ENCODE assay signal across 22 cellular contexts in genomic region chr15:68417051-68417450, GRCh38. TPM values are rescaled to one million over a fixed set of nuclear protein-coding genes. Genes with fewer than 3 reads are reported as not detected.
DNase-seq lines count a peak whose midpoint lies in the region; ATAC-seq, FAIRE-seq and TF ChIP-seq lines count a peak whose summit lies in the region.
"Had no signal": no experiment of that assay in that cellular context is flagged by ENCODE, and none has a peak within 500 bp of the region (broad histone marks: within the 10 kb centered on the region; RNA-seq: fewer than 3 reads in every experiment).

No MANE protein-coding gene starts in this region.

- H3K4me1 ChIP-seq in right cardiac atrium (ENCODE audit: control insufficient read depth, insufficient read depth, low read length) (peaks cover 10% of the 10 kb centered on the region), astrocyte (ENCODE audit: insufficient read depth, low read length) (peaks cover 39% of the 10 kb centered on the region), uterus (peaks cover 30 to 42% of the 10 kb centered on the region in 2 donors)

- H3K79me2 ChIP-seq in astrocyte (ENCODE audit: insufficient read depth, low read length): peaks cover 92% of the 10 kb centered on the region

- no peak overlapping the region for H3K9ac ChIP-seq in astrocyte (ENCODE audit: low read length)
- H3K9ac ChIP-seq: BLaER1 had no signal

- H3K4me2 ChIP-seq in astrocyte (ENCODE audit: low read length): no peak overlapping the region
- H3K4me2 ChIP-seq: BLaER1, PC-9 had no signal

- H3K36me3 ChIP-seq in astrocyte (ENCODE audit: insufficient read depth, low read length) (no peaks in the 10 kb centered on the region), uterus (no peaks in the 10 kb centered on the region)
- H3K36me3 ChIP-seq: BLaER1 had no signal

- H3K4me1 Mint-ChIP-seq in astrocyte (ENCODE audit: low read depth, unreplicated experiment): peaks cover 59% of the 10 kb centered on the region

- intact Hi-C loops in cardiac septum (cut with DNase I) (no loop called here), right cardiac atrium (cut with DNase I) (no loop called here), uterus (cut with DNase I; ENCODE audit: low total_unique reads) (no loop called here), left colon (cut with DNase I, micrococcal nuclease) (no loop called here)

- TF ChIP-seq POLR2A in uterus (IDR thresholded peaks at IDR 0.05): no peak

- DNase-seq in cardiac septum (ENCODE audit: low spot score) (peak; percentile 22), right cardiac atrium (no peak), astrocyte (ENCODE audit: low read depth) (no peak), islet precursor cell (peak; percentile 7), uterus (peak in 1 of 2 donors; percentile 5), cerebellar nuclear complex (lab: John Stamatoyannopoulos, UW) (no peak), NK-92 (lab: John Stamatoyannopoulos, UW; ENCODE audit: unreplicated experiment) (no peak), left colon (no peak)
- DNase-seq: DMS53, EL, GOT3, MM.1S, NCI-H1092, NCI-H1436 treated with DMSO at 0.1 percent for 48 hours, NCI-H2029 treated with DMSO at 0.1 percent for 48 hours, NCI-H2171, NCI-H526, PC-9 had no signal

- H3K4me3 ChIP-seq in right cardiac atrium (ENCODE audit: low read length) (no peak overlapping the region), astrocyte (ENCODE audit: insufficient read depth, low read depth, low read length) (no peak overlapping the region), uterus (no peak overlapping the region)
- H3K4me3 ChIP-seq: BLaER1, GM12878, PC-9 had no signal

- no peaks in the 10 kb centered on the region for H3K9me3 Mint-ChIP-seq in astrocyte (ENCODE audit: unreplicated experiment)
- H3K9me3 Mint-ChIP-seq: CD8-positive, alpha-beta T cell had no signal

- TF ChIP-seq CTCF in astrocyte (IDR thresholded peaks at IDR 0.05; ENCODE audit: insufficient read depth, low read depth, low read length): no peak
- no peak for TF ChIP-seq CTCF in uterus (IDR thresholded peaks at IDR 0.05)

- H3K27me3 Mint-ChIP-seq in astrocyte (ENCODE audit: low read depth, unreplicated experiment): peaks cover 3% of the 10 kb centered on the region

- H3K27ac ChIP-seq in right cardiac atrium (ENCODE audit: low read length) (no peak overlapping the region), astrocyte (ENCODE audit: low read depth, low read length) (no peak overlapping the region), uterus (peak overlapping the region; percentile 89 to 95)
- H3K27ac ChIP-seq: BLaER1, PC-9, RWPE1 had no signal

- no peak for FAIRE-seq in astrocyte (lab: Jason Lieb, UNC)
- FAIRE-seq: GM12878 had no signal

- ATAC-seq in right cardiac atrium (no peak), left colon (no peak)
- ATAC-seq: CD8-positive, alpha-beta T cell; GM12878 had no signal

- H4K20me1 ChIP-seq in astrocyte (ENCODE audit: insufficient read depth, low read length): peaks cover 95% of the 10 kb centered on the region
- H4K20me1 ChIP-seq: BLaER1 had no signal

- peaks cover 43% of the 10 kb centered on the region for H3K36me3 Mint-ChIP-seq in astrocyte (ENCODE audit: low read depth, unreplicated experiment)
- H3K36me3 Mint-ChIP-seq: CD8-positive, alpha-beta T cell had no signal

- H2AFZ ChIP-seq in astrocyte (ENCODE audit: low read depth, low read length): no peak overlapping the region
- H2AFZ ChIP-seq: PC-9 had no signal

- WGBS in right cardiac atrium: 83% methylated on average over 3 of the region's 3 CpGs

- H3K27me3 ChIP-seq in right cardiac atrium (ENCODE audit: control insufficient read depth, insufficient read depth) (no peaks in the 10 kb centered on the region), astrocyte (ENCODE audit: insufficient read depth, low read length) (no peaks in the 10 kb centered on the region), uterus (no peaks in the 10 kb centered on the region)
- H3K27me3 ChIP-seq: BLaER1 had no signal

- H3K9me3 ChIP-seq in right cardiac atrium (ENCODE audit: control insufficient read depth, low read length): no peaks in the 10 kb centered on the region
- H3K9me3 ChIP-seq in astrocyte (ENCODE audit: insufficient read depth, low read depth, low read length): no peaks in the 10 kb centered on the region
- H3K9me3 ChIP-seq in uterus: no peaks in the 10 kb centered on the region
- H3K9me3 ChIP-seq: BLaER1 had no signal

- no peak overlapping the region for H3K4me3 Mint-ChIP-seq in astrocyte (ENCODE audit: unreplicated experiment)
- H3K4me3 Mint-ChIP-seq: CD8-positive, alpha-beta T cell had no signal

- peak overlapping the region; percentile 79 for H3K27ac Mint-ChIP-seq in astrocyte (ENCODE audit: unreplicated experiment)
- H3K27ac Mint-ChIP-seq: CD8-positive, alpha-beta T cell had no signal

RNA-seq across cellular contexts. Expression of gene ITGA11, which starts 14.9 kb away (rescaled TPM):
- total RNA-seq in cardiac septum: 9.3 TPM
- 10 to 100 TPM; 20.1 to 34.0 (median 21.2) TPM for total RNA-seq in right cardiac atrium
- 11.6 TPM for polyA plus RNA-seq in right cardiac atrium
- total RNA-seq in astrocyte: 193 and 369 TPM in 2 replicates
- total RNA-seq in uterus: 100 to 1,000 TPM in 1 of 4 donors, 10 to 100 TPM in 3; 37.3 to 106 (median 61.1) TPM
- total RNA-seq in left colon: 1 to 10 TPM; 1.4 to 2.4 TPM
- total RNA-seq: CD8-positive, alpha-beta T cell had no signal

Comparison
In these comparisons a context has a peak if more than half of its experiments do, and no peak if none do; other contexts are left out.
1. DNase-seq: peak in cardiac septum (single experiment) and islet precursor cell (single experiment); none in right cardiac atrium (0 of 3), astrocyte (single experiment), cerebellar nuclear complex (0 of 2), NK-92 (single experiment) and left colon (0 of 2).
2. H3K27ac ChIP-seq: peak in uterus (2 of 2); none in right cardiac atrium (single experiment) and astrocyte (single experiment).